In genomic region chr2:132547089-132547687, GRCh38 we compare ENCODE assay signal across 9 cellular contexts.
DNase-seq lines count a peak whose midpoint lies in the region; ATAC-seq, FAIRE-seq and TF ChIP-seq lines count a peak whose summit lies in the region.
"Had no signal": no experiment of that assay in that cellular context is flagged by ENCODE, and none has a peak within 500 bp of the region (broad histone marks: within the 10 kb centered on the region; RNA-seq: fewer than 3 reads in every experiment).

No MANE protein-coding gene starts in this region.

- TF ChIP-seq CTCF in endothelial cell of umbilical vein (IDR thresholded peaks at IDR 0.05; ENCODE audit: extremely low read depth in 1 of 2, insufficient read depth in 1 of 2, low read depth in 1 of 2, low read length in 2 of 2): peak; percentile 53 to 58
- TF ChIP-seq CTCF in mesothelial cell of epicardium (IDR thresholded peaks at IDR 0.05; ENCODE audit: unreplicated experiment): peak; percentile 91
- peak in 5 of 6 experiments; percentile 50 to 64 (median 59) for TF ChIP-seq CTCF in thyroid gland (IDR thresholded peaks at IDR 0.05)

- no peak overlapping the region for H3K9ac ChIP-seq in endothelial cell of umbilical vein (replicated peaks; ENCODE audit: extremely low read depth, insufficient read depth, low read length)

- no peak overlapping the region for H3K27ac ChIP-seq in endothelial cell of umbilical vein (ENCODE audit: insufficient read depth, low read depth, low read length)
- no peak overlapping the region for H3K27ac ChIP-seq in thyroid gland

- H3K36me3 Mint-ChIP-seq in mesothelial cell of epicardium: no peaks in the 10 kb centered on the region

- no peaks in the 10 kb centered on the region for H4K20me1 ChIP-seq in endothelial cell of umbilical vein (replicated peaks; ENCODE audit: control insufficient read depth, extremely low read depth, insufficient read depth, low read length)

- no peak overlapping the region for H3K4me2 ChIP-seq in endothelial cell of umbilical vein (ENCODE audit: insufficient read depth, low read length)

- peaks cover 15% of the 10 kb centered on the region for H3K27me3 Mint-ChIP-seq in mesothelial cell of epicardium (ENCODE audit: low read depth)

- no peaks in the 10 kb centered on the region for H3K79me2 ChIP-seq in endothelial cell of umbilical vein (ENCODE audit: control insufficient read depth, insufficient read depth, low read length)

- no peak overlapping the region for H3K4me3 ChIP-seq in endothelial cell of umbilical vein (replicated peaks in 1 of 3; ENCODE audit: insufficient read depth in 1 of 3, low read depth in 1 of 3, low read length in 3 of 3)
- H3K4me3 ChIP-seq in thyroid gland (replicated peaks in 1 of 3): no peak overlapping the region

- no peak overlapping the region for H3K27ac Mint-ChIP-seq in mesothelial cell of epicardium
- H3K27ac Mint-ChIP-seq: T-helper 1 cell treated with Interleukin-12 subunit alpha and Interleukin-12 subunit beta and Interleukin-4 antibody, amounts not matched to agents 30 μg/mL and 1 μg/mL, for 36 hours had no signal

- H3K9me1 ChIP-seq in endothelial cell of umbilical vein (replicated peaks; ENCODE audit: control insufficient read depth, extremely low read depth, insufficient read depth, low read length): no peaks in the 10 kb centered on the region

- POLR2A ChIA-PET in endothelial cell of umbilical vein (lab: Charles Lee): no interaction called here

- no peaks in the 10 kb centered on the region for H3K36me3 ChIP-seq in endothelial cell of umbilical vein (ENCODE audit: control insufficient read depth in 2 of 2, extremely low read depth in 1 of 2, insufficient read depth in 2 of 2, low read length in 2 of 2)
- H3K36me3 ChIP-seq in thyroid gland: no peaks in the 10 kb centered on the region

- TF ChIP-seq POLR2A in endothelial cell of umbilical vein (IDR thresholded peaks at IDR 0.05; ENCODE audit: low read depth, low read length): no peak
- TF ChIP-seq POLR2A in thyroid gland (IDR thresholded peaks at IDR 0.05): no peak

- intact Hi-C loops in endothelial cell of umbilical vein (cut with micrococcal nuclease): loop anchor here (1.0 to 5.0 kb wide), 5 partner anchors 125 to 1233 kb away; partner anchors contain the start of gene LYPD1
- intact Hi-C loops in thyroid gland (cut with DNase I): loop anchor here (5.0 kb wide), 1 partner anchor 625 kb away; no protein-coding TSS in a partner anchor

- H3K4me1 Mint-ChIP-seq in mesothelial cell of epicardium: peaks cover 22% of the 10 kb centered on the region

- DNase-seq in COR-L47 (lab: John Stamatoyannopoulos, UW): peak; percentile 58
- DNase-seq in NCI-H1694 treated with DMSO at 0.1 percent for 48 hours (lab: John Stamatoyannopoulos, UW): peak; percentile 39
- peak; percentile 24 for DNase-seq in UCSD-AML1 (lab: John Stamatoyannopoulos, UW; ENCODE audit: unreplicated experiment)
- peak; percentile 56 for DNase-seq in endothelial cell of umbilical vein (ENCODE audit: low read depth, low spot score)
- DNase-seq in mesothelial cell of epicardium (ENCODE audit: low spot score in 2 of 2, unreplicated experiment in 2 of 2): peak; percentile 45 to 78
- DNase-seq in thyroid gland: peak; percentile 71 to 79

- dilution Hi-C loops in endothelial cell of umbilical vein (cut with MboI; ENCODE audit: extremely low pct_ligation_motif_present, low sequenced_read_pairs): no loop called here

- ATAC-seq in GM21528 (IDR thresholded peaks at IDR 0.05; ENCODE audit: low FRiP score, unreplicated experiment): peak; percentile 64
- ATAC-seq in GM19035 (IDR thresholded peaks at IDR 0.05; ENCODE audit: unreplicated experiment): no peak

- FAIRE-seq in endothelial cell of umbilical vein (lab: Jason Lieb, UNC): peak; percentile 87

- peaks cover 23% of the 10 kb centered on the region for H3K9me3 Mint-ChIP-seq in mesothelial cell of epicardium

- H3K27me3 ChIP-seq in endothelial cell of umbilical vein (ENCODE audit: control insufficient read depth in 2 of 2, insufficient read depth in 2 of 2, low read length in 2 of 2) (no peaks in the 10 kb centered on the region), thyroid gland (no peaks in the 10 kb centered on the region)

- no peak overlapping the region for H2AFZ ChIP-seq in endothelial cell of umbilical vein (ENCODE audit: low read depth, low read length)

- H3K9me3 ChIP-seq in endothelial cell of umbilical vein (replicated peaks; ENCODE audit: control insufficient read depth, insufficient read depth, low read length) (no peaks in the 10 kb centered on the region), thyroid gland (no peaks in the 10 kb centered on the region)

- CTCF ChIA-PET in endothelial cell of umbilical vein (lab: Charles Lee): interaction anchor here (0.5 to 3.1 kb wide), 44 partner anchors 9 to 1297 kb away, joined by 3 to 221 read pairs (median 4); partner anchors contain the start of gene NCKAP5

- BruUV-seq in endothelial cell of umbilical vein (replicated peaks; lab: Mats Ljungman, UMichigan): no TSS peak

- 24 to 28% methylated on average over 5 of the region's 5 CpGs for WGBS in thyroid gland, 2 donors

- H3K4me3 Mint-ChIP-seq in mesothelial cell of epicardium: no peak overlapping the region
- H3K4me3 Mint-ChIP-seq: T-helper 1 cell treated with Interleukin-12 subunit alpha and Interleukin-12 subunit beta and Interleukin-4 antibody, amounts not matched to agents 30 μg/mL and 1 μg/mL, for 36 hours had no signal

- H3K4me1 ChIP-seq in endothelial cell of umbilical vein (ENCODE audit: control insufficient read depth, extremely low read depth, insufficient read depth, low read length) (no peaks in the 10 kb centered on the region), thyroid gland (no peaks in the 10 kb centered on the region)

TF ChIP-seq in endothelial cell of umbilical vein, 7 proteins besides CTCF, POLR2A, EP300 and RAD21:
- TF ChIP-seq JUN (IDR thresholded peaks at IDR 0.05; ENCODE audit: borderline replicate concordance, insufficient read depth, insufficient read length, low read depth) (no peak), GATA2 (IDR thresholded peaks at IDR 0.05; ENCODE audit: insufficient read depth, insufficient read length, low read depth, low read length) (no peak), FOS (IDR thresholded peaks at IDR 0.05; ENCODE audit: borderline replicate concordance, insufficient read depth, low read length) (no peak), MAX (IDR thresholded peaks at IDR 0.05; ENCODE audit: insufficient read depth, insufficient read length) (no peak), EZH2 (IDR thresholded peaks at IDR 0.05; ENCODE audit: borderline replicate concordance, low read depth, low read length, severe bottlenecking) (no peak), POLR2AphosphoS5 (IDR thresholded peaks at IDR 0.05; ENCODE audit: insufficient read depth, low read depth, low read length) (no peak), MYC (IDR thresholded peaks at IDR 0.05; ENCODE audit: low read depth, low read length) (no peak)

Comparison
In these comparisons a context has a peak if more than half of its experiments do, and no peak if none do; other contexts are left out.
1. DNase-seq: peak in every context shown above with its lines; median percentile 75 in thyroid gland; 62 in mesothelial cell of epicardium; 58 in COR-L47; 56 in endothelial cell of umbilical vein; 39 in NCI-H1694 treated with DMSO at 0.1 percent for 48 hours; 24 in UCSD-AML1.